In genomic region chr15:28888302-28888894, GRCh38 we compare ENCODE assay signal across 24 cellular contexts. TPM values are rescaled to one million over a fixed set of nuclear protein-coding genes. Genes with fewer than 3 reads are reported as not detected.
A peak's percentile ranks its signal among the peaks of the same experiment; 100 is the strongest.
DNase-seq lines count a peak whose midpoint lies in the region; ATAC-seq and TF ChIP-seq lines count a peak whose summit lies in the region.
"Had no signal": no experiment of that assay in that cellular context is flagged by ENCODE, and none has a peak within 500 bp of the region (broad histone marks: within the 10 kb centered on the region; RNA-seq: fewer than 3 reads in every experiment).

No MANE protein-coding gene starts in this region.

- CTCF ChIA-PET in activated CD8-positive, alpha-beta T cell treated with anti-CD3 and anti-CD28 coated beads for 36 hours (lab: Charles Lee): interaction anchor here (1.2 to 3.3 kb wide), 4 partner anchors 25 to 202 kb away, joined by 3 to 16 read pairs (median 4); no protein-coding TSS in a partner anchor

- H3K4me3 Mint-ChIP-seq in activated CD8-positive, alpha-beta T cell treated with anti-CD3 and anti-CD28 coated beads for 36 hours: peak overlapping the region; percentile 84
- H3K4me3 Mint-ChIP-seq in glutamatergic neuron (ENCODE audit: unreplicated experiment): peak overlapping the region; percentile 96
- H3K4me3 Mint-ChIP-seq in stimulated activated effector memory CD8-positive, alpha-beta T cell treated with anti-CD3 and anti-CD28 coated beads, Interleukin-12 subunit alpha, Interleukin-12 subunit beta, amount 100 ng/mL, for 72 hours: no peak overlapping the region
- H3K4me3 Mint-ChIP-seq: B cell had no signal

- peaks cover 61% of the 10 kb centered on the region for H3K4me1 Mint-ChIP-seq in activated CD8-positive, alpha-beta T cell treated with anti-CD3 and anti-CD28 coated beads for 36 hours (ENCODE audit: low read depth)
- H3K4me1 Mint-ChIP-seq in glutamatergic neuron (ENCODE audit: low read depth, unreplicated experiment): peaks cover 47% of the 10 kb centered on the region
- H3K4me1 Mint-ChIP-seq in stimulated activated effector memory CD8-positive, alpha-beta T cell treated with anti-CD3 and anti-CD28 coated beads, Interleukin-12 subunit alpha, Interleukin-12 subunit beta, amount 100 ng/mL, for 72 hours: peaks cover 21% of the 10 kb centered on the region
- H3K4me1 Mint-ChIP-seq: B cell had no signal

- peak; percentile 38 for DNase-seq in DMS 273 (lab: John Stamatoyannopoulos, UW; ENCODE audit: unreplicated experiment)
- DNase-seq in DMS 273 treated with DMSO at 0.1 percent for 48 hours (lab: John Stamatoyannopoulos, UW): no peak
- no peak for DNase-seq in activated CD8-positive, alpha-beta T cell treated with anti-CD3 and anti-CD28 coated beads for 36 hours
- no peak for DNase-seq in glutamatergic neuron
- no peak for DNase-seq in stimulated activated effector memory CD8-positive, alpha-beta T cell treated with anti-CD3 and anti-CD28 coated beads, Interleukin-12 subunit alpha, Interleukin-12 subunit beta, amount 100 ng/mL, for 72 hours (ENCODE audit: low spot score in 2 of 2)
- DNase-seq in activated CD4-positive, CD25-positive, alpha-beta regulatory T cell treated with anti-CD3 and anti-CD28 coated beads, Interleukin-2, amount 50 U/mL, for 72 hours: no peak
- DNase-seq: activated CD4-positive, alpha-beta T cell treated with anti-CD3 and anti-CD28 coated beads for 1 hour; activated CD8-positive, alpha-beta memory T cell treated with anti-CD3 and anti-CD28 coated beads, Interleukin-2, amount 50 U/mL, for 4 hours; activated naive CD4-positive, alpha-beta T cell; brain microvascular endothelial cell; DMS53; MM.1S; mucosa of descending colon; NCI-H146; Peyer's patch; stimulated activated CD4-positive, alpha-beta T cell treated with anti-CD3 and anti-CD28 coated beads, Interleukin-4, amount 100 ng/mL, for 24 hours; T-helper 9 cell had no signal

- peak overlapping the region; percentile 62 for H3K27ac Mint-ChIP-seq in activated CD8-positive, alpha-beta T cell treated with anti-CD3 and anti-CD28 coated beads for 36 hours
- H3K27ac Mint-ChIP-seq in glutamatergic neuron (ENCODE audit: unreplicated experiment): peak overlapping the region; percentile 92
- no peak overlapping the region for H3K27ac Mint-ChIP-seq in stimulated activated effector memory CD8-positive, alpha-beta T cell treated with anti-CD3 and anti-CD28 coated beads, Interleukin-12 subunit alpha, Interleukin-12 subunit beta, amount 100 ng/mL, for 72 hours
- H3K27ac Mint-ChIP-seq: B cell had no signal

- no peak for TF ChIP-seq CTCF in activated CD8-positive, alpha-beta T cell treated with anti-CD3 and anti-CD28 coated beads for 36 hours (IDR thresholded peaks at IDR 0.05)
- TF ChIP-seq CTCF in glutamatergic neuron (IDR thresholded peaks at IDR 0.05; ENCODE audit: partially characterized antibody, unreplicated experiment): no peak

- no peak for ATAC-seq in activated CD8-positive, alpha-beta T cell treated with anti-CD3 and anti-CD28 coated beads for 36 hours
- ATAC-seq in stimulated activated effector memory CD8-positive, alpha-beta T cell treated with anti-CD3 and anti-CD28 coated beads, Interleukin-12 subunit alpha, Interleukin-12 subunit beta, amount 100 ng/mL, for 72 hours: peak; percentile 2
- no peak for ATAC-seq in GM21717 (IDR thresholded peaks at IDR 0.05; ENCODE audit: unreplicated experiment)
- no peak for ATAC-seq in esophagus mucosa
- ATAC-seq: mucosa of descending colon had no signal

- H3K9me3 Mint-ChIP-seq in activated CD8-positive, alpha-beta T cell treated with anti-CD3 and anti-CD28 coated beads for 36 hours: no peaks in the 10 kb centered on the region
- H3K9me3 Mint-ChIP-seq in glutamatergic neuron (ENCODE audit: unreplicated experiment): peaks cover 18% of the 10 kb centered on the region
- no peaks in the 10 kb centered on the region for H3K9me3 Mint-ChIP-seq in stimulated activated effector memory CD8-positive, alpha-beta T cell treated with anti-CD3 and anti-CD28 coated beads, Interleukin-12 subunit alpha, Interleukin-12 subunit beta, amount 100 ng/mL, for 72 hours

- POLR2A ChIA-PET in activated CD8-positive, alpha-beta T cell treated with anti-CD3 and anti-CD28 coated beads for 36 hours (lab: Charles Lee): interaction anchor here (1.4 kb wide), 1 partner anchor 16 kb away, joined by 3 read pairs; no protein-coding TSS in a partner anchor

- intact Hi-C loops in activated CD8-positive, alpha-beta T cell treated with anti-CD3 and anti-CD28 coated beads for 36 hours (cut with micrococcal nuclease): loop anchor here (10.0 kb wide), 1 partner anchor 54 kb away; no protein-coding TSS in a partner anchor

- H3K36me3 Mint-ChIP-seq in activated CD8-positive, alpha-beta T cell treated with anti-CD3 and anti-CD28 coated beads for 36 hours (ENCODE audit: low read depth): no peaks in the 10 kb centered on the region
- H3K36me3 Mint-ChIP-seq in glutamatergic neuron (ENCODE audit: unreplicated experiment): no peaks in the 10 kb centered on the region
- H3K36me3 Mint-ChIP-seq in stimulated activated effector memory CD8-positive, alpha-beta T cell treated with anti-CD3 and anti-CD28 coated beads, Interleukin-12 subunit alpha, Interleukin-12 subunit beta, amount 100 ng/mL, for 72 hours: no peaks in the 10 kb centered on the region

- H3K27me3 Mint-ChIP-seq in activated CD8-positive, alpha-beta T cell treated with anti-CD3 and anti-CD28 coated beads for 36 hours: no peaks in the 10 kb centered on the region
- H3K27me3 Mint-ChIP-seq in glutamatergic neuron (ENCODE audit: unreplicated experiment): peaks cover 15% of the 10 kb centered on the region

RNA-seq across cellular contexts. Expression of gene APBA2, which starts 2.6 kb away (rescaled TPM):
- total RNA-seq in activated CD8-positive, alpha-beta T cell treated with anti-CD3 and anti-CD28 coated beads for 36 hours: 10 to 100 TPM; 30.8 to 32.0 TPM
- total RNA-seq in glutamatergic neuron (ENCODE audit: unreplicated experiment): 166 TPM
- 0.24 TPM for total RNA-seq in esophagus mucosa
- total RNA-seq: B cell had no signal

RNA-seq across cellular contexts. Expression of gene GOLGA6L7, which starts 40.0 kb away (rescaled TPM):
- not detected for total RNA-seq in activated CD8-positive, alpha-beta T cell treated with anti-CD3 and anti-CD28 coated beads for 36 hours
- total RNA-seq in glutamatergic neuron (ENCODE audit: unreplicated experiment): not detected
- not detected for total RNA-seq in esophagus mucosa
- total RNA-seq: B cell, dermis microvascular lymphatic vessel endothelial cell, glomerular endothelial cell, mucosa of descending colon, Peyer's patch, skeletal muscle tissue, thoracic aorta had no signal

Comparison
In these comparisons a context has a peak if more than half of its experiments do, and no peak if none do; other contexts are left out.
1. RNA of gene APBA2, which starts 2.6 kb away (total RNA-seq): 166 TPM in glutamatergic neuron (single experiment) and 30.8 to 32.0 TPM in activated CD8-positive, alpha-beta T cell treated with anti-CD3 and anti-CD28 coated beads for 36 hours; 0.24 TPM in esophagus mucosa (single experiment); every median in the first group is over 10 times any median in the second.